8 cellular contexts compared by ENCODE assay signal in the genomic region with DNA sequence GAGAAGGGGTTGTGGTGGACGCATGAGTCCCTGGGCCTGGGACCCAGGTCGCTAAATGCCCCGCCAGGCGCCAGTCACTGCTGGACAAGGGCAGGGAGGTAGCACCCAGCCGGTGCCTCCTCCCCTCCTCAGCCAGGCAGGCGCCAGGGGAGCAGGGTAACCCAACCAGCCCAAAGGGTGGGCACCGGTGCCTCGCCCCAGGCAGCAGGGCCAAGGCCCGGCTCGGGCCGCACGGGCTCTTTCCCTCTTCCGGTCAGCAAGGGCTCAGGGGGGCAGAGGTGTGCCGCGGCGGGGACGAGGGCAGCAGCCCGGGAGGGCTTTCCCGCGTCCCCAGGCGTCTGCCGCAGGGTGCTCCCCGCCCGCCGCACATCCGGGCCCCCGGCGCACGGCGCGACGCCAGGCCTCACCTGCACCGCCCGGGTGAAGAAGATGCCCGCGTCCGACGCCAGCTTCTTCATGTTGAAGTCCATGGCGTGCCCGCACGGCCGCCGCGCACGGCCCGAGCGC. TPM values are rescaled to one million over a fixed set of nuclear protein-coding genes. Genes with fewer than 3 reads are reported as not detected.
DNase-seq lines count a peak whose midpoint lies in the region; ATAC-seq and TF ChIP-seq lines count a peak whose summit lies in the region.

No MANE protein-coding gene starts in this region.

- peak overlapping the region; percentile 83 for H3K4me3 Mint-ChIP-seq in CD8-positive, alpha-beta T cell
- H3K4me3 Mint-ChIP-seq in chondrocyte (ENCODE audit: unreplicated experiment) (peak overlapping the region; percentile 76), memory B cell (peak overlapping the region; percentile 86)

- 6% methylated on average over 47 of the region's 47 CpGs for WGBS in thymus

- ATAC-seq in CD8-positive, alpha-beta T cell = peak; percentile 67
- peak; percentile 43 for ATAC-seq in GM19023 (IDR thresholded peaks at IDR 0.05; ENCODE audit: unreplicated experiment)
- ATAC-seq in HG03159 (IDR thresholded peaks at IDR 0.05; ENCODE audit: unreplicated experiment) = peak; percentile 36
- ATAC-seq in memory B cell (ENCODE audit: low read depth) = peak; percentile 68

- H3K27ac ChIP-seq in CD8-positive, alpha-beta T cell (ENCODE audit: low read depth, low read length) = peak overlapping the region; percentile 40
- H3K27ac ChIP-seq in thymus (ENCODE audit: low read depth) = peak overlapping the region; percentile 81

- peak overlapping the region; percentile 51 for H3K4me3 ChIP-seq in CD8-positive, alpha-beta T cell (ENCODE audit: low read depth, low read length)
- peak overlapping the region; percentile 73 for H3K4me3 ChIP-seq in thymus (ENCODE audit: low read length)

- CTCF ChIA-PET in CD8-positive, alpha-beta T cell (lab: Charles Lee) = interaction anchor here (1.0 kb wide), 1 partner anchor 22 kb away, joined by 3 read pairs; no protein-coding TSS in a partner anchor

- TF ChIP-seq CTCF in CD8-positive, alpha-beta T cell (IDR thresholded peaks at IDR 0.05) = no peak
- no peak for TF ChIP-seq CTCF in chondrocyte (IDR thresholded peaks at IDR 0.05)

- H3K27me3 ChIP-seq in CD8-positive, alpha-beta T cell (ENCODE audit: insufficient read depth, low read length) = no peaks in the 10 kb centered on the region
- H3K27me3 ChIP-seq in thymus (ENCODE audit: control insufficient read depth, insufficient read depth) = no peaks in the 10 kb centered on the region

- intact Hi-C loops in CD8-positive, alpha-beta T cell (cut with DNase I, micrococcal nuclease) = loop anchor here (1.0 to 10.0 kb wide), 11 partner anchors 9 to 775 kb away; partner anchors contain the start of genes CRAT (in 2 of the 2), DOLK (in 2 of the 2), MIGA2 (in 2 of the 2) and NUP188 (in 2 of the 2)

- H3K4me1 Mint-ChIP-seq in CD8-positive, alpha-beta T cell (ENCODE audit: low read depth) = peaks cover 27% of the 10 kb centered on the region
- H3K4me1 Mint-ChIP-seq in chondrocyte (ENCODE audit: low read depth) = peaks cover 30% of the 10 kb centered on the region
- H3K4me1 Mint-ChIP-seq in memory B cell = peaks cover 23% of the 10 kb centered on the region

- no peaks in the 10 kb centered on the region for H3K36me3 ChIP-seq in CD8-positive, alpha-beta T cell (ENCODE audit: insufficient read depth, low read length)
- no peaks in the 10 kb centered on the region for H3K36me3 ChIP-seq in thymus (ENCODE audit: control insufficient read depth, insufficient read depth)

- no peaks in the 10 kb centered on the region for H3K9me3 Mint-ChIP-seq in CD8-positive, alpha-beta T cell
- H3K9me3 Mint-ChIP-seq in chondrocyte (ENCODE audit: low read depth) (no peaks in the 10 kb centered on the region), memory B cell (no peaks in the 10 kb centered on the region)

- H3K27me3 Mint-ChIP-seq in CD8-positive, alpha-beta T cell (ENCODE audit: low read depth) = no peaks in the 10 kb centered on the region
- H3K27me3 Mint-ChIP-seq in chondrocyte (ENCODE audit: low read depth) = no peaks in the 10 kb centered on the region
- no peaks in the 10 kb centered on the region for H3K27me3 Mint-ChIP-seq in memory B cell

- no peaks in the 10 kb centered on the region for H3K9me3 ChIP-seq in CD8-positive, alpha-beta T cell (ENCODE audit: low read length)
- H3K9me3 ChIP-seq in thymus (ENCODE audit: control insufficient read depth) = no peaks in the 10 kb centered on the region

- H3K4me1 ChIP-seq in CD8-positive, alpha-beta T cell (ENCODE audit: insufficient read depth, low read length) = peaks cover 13% of the 10 kb centered on the region
- H3K4me1 ChIP-seq in thymus (ENCODE audit: control insufficient read depth, insufficient read depth, low read length) = peaks cover 13% of the 10 kb centered on the region

- POLR2A ChIA-PET in CD8-positive, alpha-beta T cell (lab: Charles Lee) = interaction anchor here (0.9 to 1.5 kb wide), 5 partner anchors 8 to 210 kb away, joined by 3 to 8 read pairs (median 4); partner anchors contain the start of genes DOLPP1, ENDOG, KYAT1 and LRRC8A

- H3K27ac Mint-ChIP-seq in CD8-positive, alpha-beta T cell = no peak overlapping the region
- H3K27ac Mint-ChIP-seq in chondrocyte (ENCODE audit: unreplicated experiment) (peak overlapping the region; percentile 68), memory B cell (peak overlapping the region; percentile 63)

- peak in 5 of 7 experiments; percentile 63 to 82 (median 74) for DNase-seq in CD8-positive, alpha-beta T cell
- peak; percentile 31 for DNase-seq in RPMI7951 (ENCODE audit: low read depth)
- DNase-seq in chondrocyte (ENCODE audit: low spot score) = no peak
- no peak for DNase-seq in memory B cell (ENCODE audit: low spot score in 2 of 2)
- DNase-seq in NOMO-1 treated with DMSO at 0.1 percent for 48 hours (lab: John Stamatoyannopoulos, UW; ENCODE audit: unreplicated experiment) = no peak

- H3K36me3 Mint-ChIP-seq in CD8-positive, alpha-beta T cell = peaks cover 3% of the 10 kb centered on the region
- H3K36me3 Mint-ChIP-seq in chondrocyte (ENCODE audit: low read depth) = no peaks in the 10 kb centered on the region
- no peaks in the 10 kb centered on the region for H3K36me3 Mint-ChIP-seq in memory B cell

RNA-seq across cellular contexts. Expression of gene SH3GLB2, which starts 0.4 kb away (rescaled TPM):
- 10 to 100 TPM; 64.9 to 68.3 TPM for total RNA-seq in CD8-positive, alpha-beta T cell
- 25.2 and 28.2 TPM in 2 replicates for total RNA-seq in RPMI7951 (2014; rRNA removed; shearing (Covaris generic))
- 57.8 to 66.4 TPM (median 62.2 TPM) in 3 replicates for total RNA-seq in chondrocyte
- polyA plus RNA-seq in thymus = 134 TPM

RNA-seq across cellular contexts. Expression of gene MIGA2, which starts 8.7 kb away (rescaled TPM):
- 10 to 100 TPM; 63.5 to 69.0 TPM for total RNA-seq in CD8-positive, alpha-beta T cell
- 13.7 and 15.6 TPM in 2 replicates for total RNA-seq in RPMI7951 (2014; rRNA removed; shearing (Covaris generic))
- total RNA-seq in chondrocyte = 19.7 to 26.7 TPM (median 22.0 TPM) in 3 replicates
- 43.0 TPM for polyA plus RNA-seq in thymus

RNA-seq across cellular contexts. Expression of gene DOLPP1, which starts 53.2 kb away (rescaled TPM):
- 1 to 10 TPM; 4.6 to 5.1 TPM for total RNA-seq in CD8-positive, alpha-beta T cell
- total RNA-seq in RPMI7951 (2014; rRNA removed; shearing (Covaris generic)) = 11.6 and 12.4 TPM in 2 replicates
- total RNA-seq in chondrocyte = 12.3 to 22.5 TPM (median 16.4 TPM) in 3 replicates
- 9.6 TPM for polyA plus RNA-seq in thymus

Comparison
In these comparisons a context has a peak if more than half of its experiments do, and no peak if none do; other contexts are left out.
1. DNase-seq: peak in CD8-positive, alpha-beta T cell (5 of 7) and RPMI7951 (single experiment); none in chondrocyte (single experiment), memory B cell (0 of 2) and NOMO-1 treated with DMSO at 0.1 percent for 48 hours (single experiment).
2. Peak in every context shown above with its lines, with median percentiles within 50 percentile points of each other: ATAC-seq and H3K4me3 Mint-ChIP-seq.